In genomic region chr4:10157478-10158354, GRCh38 we compare ENCODE assay signal across 8 cellular contexts. TPM values are rescaled to one million over a fixed set of nuclear protein-coding genes. Genes with fewer than 3 reads are reported as not detected.
A peak's percentile ranks its signal among the peaks of the same experiment; 100 is the strongest.
DNase-seq lines count a peak whose midpoint lies in the region; ATAC-seq and TF ChIP-seq lines count a peak whose summit lies in the region.

No MANE protein-coding gene starts in this region.

- H3K4me3 ChIP-seq in epithelial cell of esophagus (ENCODE audit: low read length) = no peak overlapping the region
- H3K4me3 ChIP-seq in suprapubic skin = no peak overlapping the region

- no peaks in the 10 kb centered on the region for H3K4me1 ChIP-seq in suprapubic skin

- no peak overlapping the region for H3K27ac ChIP-seq in suprapubic skin

- TF ChIP-seq CTCF in epithelial cell of esophagus (IDR thresholded peaks at IDR 0.05; ENCODE audit: insufficient read depth, low read depth, low read length, missing control alignments) (peak; percentile 90), suprapubic skin (IDR thresholded peaks at IDR 0.05) (peak; percentile 63 to 69)

- peaks cover 2% of the 10 kb centered on the region for H3K27me3 ChIP-seq in suprapubic skin

- WGBS in suprapubic skin = 38% methylated on average over 6 of the region's 9 CpGs

- no peak for TF ChIP-seq EP300 in suprapubic skin (IDR thresholded peaks at IDR 0.05)

- H3K36me3 ChIP-seq in suprapubic skin = no peaks in the 10 kb centered on the region

- no peaks in the 10 kb centered on the region for H3K9me3 ChIP-seq in suprapubic skin

- DNase-seq in AML-193 (lab: John Stamatoyannopoulos, UW) (peak; percentile 37 to 59), NCI-H2196 treated with DMSO at 0.1 percent for 48 hours (lab: John Stamatoyannopoulos, UW; ENCODE audit: unreplicated experiment) (peak; percentile 55), epithelial cell of esophagus (ENCODE audit: low read depth) (peak; percentile 75), mucosa of gallbladder (ENCODE audit: low spot score) (peak; percentile 51), suprapubic skin (ENCODE audit: low spot score in 2 of 2) (no peak)
- peak; percentile 20 for DNase-seq in activated CD4-positive, alpha-beta T cell treated with anti-CD3 and anti-CD28 coated beads, Interleukin-2, amount 50 U/mL, for 1 hour

- TF ChIP-seq POLR2A in suprapubic skin (IDR thresholded peaks at IDR 0.05) = no peak

- ATAC-seq in GM18519 (IDR thresholded peaks at IDR 0.05; ENCODE audit: low FRiP score, unreplicated experiment) = peak; percentile 69
- ATAC-seq in HG03045 (IDR thresholded peaks at IDR 0.05; ENCODE audit: unreplicated experiment) = peak; percentile 66

RNA-seq across cellular contexts. Expression of gene WDR1, which starts 41.1 kb away (rescaled TPM):
- total RNA-seq in mucosa of gallbladder (297 TPM), suprapubic skin (100 to 1,000 TPM; 113 to 126 (median 117) TPM)

Comparison
In these comparisons a context has a peak if more than half of its experiments do, and no peak if none do; other contexts are left out.
1. DNase-seq: peak in AML-193 (2 of 2), NCI-H2196 treated with DMSO at 0.1 percent for 48 hours (single experiment), activated CD4-positive, alpha-beta T cell treated with anti-CD3 and anti-CD28 coated beads, Interleukin-2, amount 50 U/mL, for 1 hour (single experiment), epithelial cell of esophagus (single experiment) and mucosa of gallbladder (single experiment); none in suprapubic skin (0 of 2).